In genomic region chr10:90168244-90168643, GRCh38 we compare ENCODE assay signal across 22 cellular contexts.
DNase-seq lines count a peak whose midpoint lies in the region; ATAC-seq, FAIRE-seq and TF ChIP-seq lines count a peak whose summit lies in the region.
"Had no signal": no experiment of that assay in that cellular context is flagged by ENCODE, and none has a peak within 500 bp of the region (broad histone marks: within the 10 kb centered on the region; RNA-seq: fewer than 3 reads in every experiment).

No MANE protein-coding gene starts in this region.

- peaks cover 0 to 5% of the 10 kb centered on the region in 2 donors for H3K4me1 Mint-ChIP-seq in stimulated activated naive B cell treated with anti-CD40 and anti-IgM and Interleukin-4, amounts not matched to agents 10 μg/mL and 1 μg/mL and 100 μg/mL, for 72 hours
- H3K4me1 Mint-ChIP-seq: GM23338 had no signal

- H3K27me3 Mint-ChIP-seq in stimulated activated naive B cell treated with anti-CD40 and anti-IgM and Interleukin-4, amounts not matched to agents 10 μg/mL and 1 μg/mL and 100 μg/mL, for 72 hours: no peaks in the 10 kb centered on the region
- H3K27me3 Mint-ChIP-seq: CD4-positive, alpha-beta T cell had no signal

- TF ChIP-seq CTCF in bronchial epithelial cell (IDR thresholded peaks at IDR 0.05; ENCODE audit: insufficient read depth, low read length, severe bottlenecking) (no peak), GM10266 (IDR thresholded peaks at IDR 0.05; ENCODE audit: control insufficient read depth, insufficient read depth, low read depth, missing control alignments) (no peak)

- no peaks in the 10 kb centered on the region for H3K36me3 ChIP-seq in bronchial epithelial cell (ENCODE audit: control insufficient read depth, insufficient read depth, low read length)

- H3K9me3 Mint-ChIP-seq in stimulated activated naive B cell treated with anti-CD40 and anti-IgM and Interleukin-4, amounts not matched to agents 10 μg/mL and 1 μg/mL and 100 μg/mL, for 72 hours: peaks cover 4 to 10% of the 10 kb centered on the region in 2 donors
- H3K9me3 Mint-ChIP-seq: GM23338 had no signal

- H3K4me3 ChIP-seq in bronchial epithelial cell (ENCODE audit: low read depth, low read length): no peak overlapping the region
- H3K4me3 ChIP-seq: GM23338, K562 had no signal

- H3K36me3 Mint-ChIP-seq in stimulated activated naive B cell treated with anti-CD40 and anti-IgM and Interleukin-4, amounts not matched to agents 10 μg/mL and 1 μg/mL and 100 μg/mL, for 72 hours: peaks cover 7 to 12% of the 10 kb centered on the region in 2 donors

- peak overlapping the region; percentile 26 for H3K27ac Mint-ChIP-seq in stimulated activated naive B cell treated with anti-CD40 and anti-IgM and Interleukin-4, amounts not matched to agents 10 μg/mL and 1 μg/mL and 100 μg/mL, for 72 hours
- H3K27ac Mint-ChIP-seq: CD4-positive, alpha-beta T cell; GM23338; HFFc6 had no signal

- H3K4me3 Mint-ChIP-seq in stimulated activated naive B cell treated with anti-CD40 and anti-IgM and Interleukin-4, amounts not matched to agents 10 μg/mL and 1 μg/mL and 100 μg/mL, for 72 hours: no peak overlapping the region
- H3K4me3 Mint-ChIP-seq: CD4-positive, alpha-beta T cell; GM23338; HFFc6 had no signal

- H3K27me3 ChIP-seq in bronchial epithelial cell (ENCODE audit: control insufficient read depth, insufficient read depth, low read length): no peaks in the 10 kb centered on the region

- no peak for ATAC-seq in stimulated activated naive B cell treated with anti-CD40 and anti-IgM and Interleukin-4, amounts not matched to agents 10 μg/mL and 1 μg/mL and 100 μg/mL, for 72 hours (replicated peaks)
- ATAC-seq in HG02973 (IDR thresholded peaks at IDR 0.05; ENCODE audit: unreplicated experiment): no peak
- ATAC-seq: GM23338, HCT116, K562 had no signal

- FAIRE-seq in bronchial epithelial cell (lab: Jason Lieb, UNC): no peak
- FAIRE-seq: A204.1, D721Med, GM12892, GM18507, H54, HTR-8/SVneo, K562 had no signal

- DNase-seq in HCEC 1CT (peak; percentile 24), OCI-M1 (lab: John Stamatoyannopoulos, UW) (peak; percentile 18), bronchial epithelial cell (ENCODE audit: low read depth) (peak; percentile 58), GM10266 (ENCODE audit: extremely low spot score) (no peak), globus pallidus (ENCODE audit: low spot score) (no peak)
- no peak for DNase-seq in stimulated activated naive B cell treated with anti-CD40 and anti-IgM and Interleukin-4, amounts not matched to agents 10 μg/mL and 1 μg/mL and 100 μg/mL, for 72 hours
- DNase-seq: AML-193; Caco-2; CD4-positive, alpha-beta T cell; DMS153; DMS79; HFFc6 had no signal

Comparison
In these comparisons a context has a peak if more than half of its experiments do, and no peak if none do; other contexts are left out.
1. DNase-seq: peak in HCEC 1CT (single experiment), OCI-M1 (single experiment) and bronchial epithelial cell (single experiment); none in stimulated activated naive B cell treated with anti-CD40 and anti-IgM and Interleukin-4, amounts not matched to agents 10 μg/mL and 1 μg/mL and 100 μg/mL, for 72 hours (single experiment), GM10266 (single experiment) and globus pallidus (single experiment).